ENCODE assay signal across 12 cellular contexts in genomic region chr10:3136763-3137611, GRCh38. TPM values are rescaled to one million over a fixed set of nuclear protein-coding genes. Genes with fewer than 3 reads are reported as not detected.
DNase-seq lines count a peak whose midpoint lies in the region.
"Had no signal": no experiment of that assay in that cellular context is flagged by ENCODE, and none has a peak within 500 bp of the region (broad histone marks: within the 10 kb centered on the region; RNA-seq: fewer than 3 reads in every experiment).

No MANE protein-coding gene starts in this region.

- 8% methylated on average over 21 of the region's 21 CpGs for WGBS in GM23248 (ENCODE audit: low coverage in 1 of 2, low lambda C conversion rate in 2 of 2, missing lambda C conversion rate in 2 of 2), 2 experiments
- WGBS in mesenchymal stem cell = 86% methylated on average over 21 of the region's 21 CpGs

- H3K4me3 ChIP-seq in GM23248 (peak overlapping the region; percentile 12; the same call in 1 of the 2 replicates), mesenchymal stem cell (ENCODE audit: insufficient read depth in 1 of 2, low read depth in 1 of 2, low read length in 2 of 2) (no peak overlapping the region), HAP-1 (no peak overlapping the region)
- H3K4me3 ChIP-seq: lung had no signal

- no peak overlapping the region for H3K4ac ChIP-seq in mesenchymal stem cell (ENCODE audit: low read depth in 1 of 2, low read length in 2 of 2)

- H2BK12ac ChIP-seq in mesenchymal stem cell (ENCODE audit: low read length in 2 of 2) = no peak overlapping the region

- in situ Hi-C loops in GM23248 (cut with MboI) = no loop called here
- in situ Hi-C loops in HAP-1 (cut with MboI; ENCODE audit: low sequenced_read_pairs) = no loop called here

- H2BK15ac ChIP-seq in mesenchymal stem cell (ENCODE audit: low read depth, poor library complexity, severe bottlenecking) = no peak overlapping the region

- peak; percentile 98 for DNase-seq in GM23248
- no peak for DNase-seq in epithelial cell of prostate (ENCODE audit: low read depth, low spot score)
- DNase-seq in mesenchymal stem cell = no peak
- DNase-seq in substantia nigra (lab: John Stamatoyannopoulos, UW) = peak in 18 of 49 donors; percentile 23 to 80 (median 40)
- DNase-seq in DMS79 treated with DMSO at 0.1 percent for 48 hours (lab: John Stamatoyannopoulos, UW) = no peak
- DNase-seq in DMS 273 treated with DMSO at 0.1 percent for 48 hours (lab: John Stamatoyannopoulos, UW) = no peak
- DNase-seq in KG1 (lab: John Stamatoyannopoulos, UW) = no peak
- DNase-seq in HAP-1 (ENCODE audit: low spot score in 2 of 2) = no peak
- DNase-seq: activated CD4-positive, alpha-beta memory T cell treated with anti-CD3 and anti-CD28 coated beads for 36 hours; activated naive CD8-positive, alpha-beta T cell treated with anti-CD3 and anti-CD28 coated beads, Interleukin-2, amount 10 ng/mL, durations not matched to agents 7 days and 5 days; NCI-H748 treated with DMSO at 0.1 percent for 48 hours had no signal

- H2AFZ ChIP-seq in GM23248 = no peak overlapping the region
- no peak overlapping the region for H2AFZ ChIP-seq in mesenchymal stem cell (ENCODE audit: low read depth, low read length)

- H3K4me2 ChIP-seq in GM23248 (ENCODE audit: unreplicated experiment) (peak overlapping the region; percentile 62), mesenchymal stem cell (ENCODE audit: low read length, poor library complexity, severe bottlenecking) (no peak overlapping the region)

- no peaks in the 10 kb centered on the region for H3K9me3 ChIP-seq in GM23248 (ENCODE audit: low read depth)
- H3K9me3 ChIP-seq in mesenchymal stem cell (ENCODE audit: control insufficient read depth, low read length) = no peaks in the 10 kb centered on the region
- no peaks in the 10 kb centered on the region for H3K9me3 ChIP-seq in HAP-1

- H3K79me1 ChIP-seq in mesenchymal stem cell (replicated peaks; ENCODE audit: low read length, poor library complexity, severe bottlenecking) = peaks cover 24% of the 10 kb centered on the region

- H4K20me1 ChIP-seq in GM23248 (ENCODE audit: insufficient read depth) = no peaks in the 10 kb centered on the region

- no peak overlapping the region for H3K14ac ChIP-seq in mesenchymal stem cell (ENCODE audit: low read length in 2 of 2)

- no peak overlapping the region for H2BK5ac ChIP-seq in mesenchymal stem cell (ENCODE audit: low read depth, low read length, poor library complexity, severe bottlenecking)

- H3K27me3 ChIP-seq in GM23248 (replicated peaks; ENCODE audit: insufficient read depth) (no peaks in the 10 kb centered on the region), mesenchymal stem cell (ENCODE audit: control insufficient read depth in 1 of 2, insufficient read depth in 1 of 2, low read length in 2 of 2) (no peaks in the 10 kb centered on the region), HAP-1 (ENCODE audit: low read depth) (no peaks in the 10 kb centered on the region)

- H2BK120ac ChIP-seq in mesenchymal stem cell (ENCODE audit: low read depth, low read length) = no peak overlapping the region

- peaks cover 79% of the 10 kb centered on the region for H3K36me3 ChIP-seq in GM23248 (ENCODE audit: low read depth)
- peaks cover 80 to 93% of the 10 kb centered on the region in 2 experiments for H3K36me3 ChIP-seq in mesenchymal stem cell (ENCODE audit: control insufficient read depth in 1 of 2, insufficient read depth in 2 of 2, low read depth in 1 of 2, low read length in 2 of 2)
- H3K36me3 ChIP-seq in HAP-1 (replicated peaks) = peaks cover 90% of the 10 kb centered on the region

- H3K9ac ChIP-seq in GM23248 (peak overlapping the region; percentile 75), mesenchymal stem cell (ENCODE audit: low read length) (peak overlapping the region; percentile 71)

- H3K9me2 ChIP-seq in GM23248 (ENCODE audit: insufficient read depth) = no peaks in the 10 kb centered on the region

- H3K23ac ChIP-seq in mesenchymal stem cell (ENCODE audit: low read length in 2 of 2) = no peak overlapping the region

- no peaks in the 10 kb centered on the region for H3K79me2 ChIP-seq in GM23248 (ENCODE audit: insufficient read depth)

- no peak overlapping the region for H4K91ac ChIP-seq in mesenchymal stem cell (ENCODE audit: low read length)

- peak overlapping the region; percentile 94 for H3K27ac ChIP-seq in GM23248
- H3K27ac ChIP-seq in epithelial cell of prostate = peak overlapping the region; percentile 26
- no peak overlapping the region for H3K27ac ChIP-seq in mesenchymal stem cell (ENCODE audit: low read length, poor library complexity, severe bottlenecking)
- H3K27ac ChIP-seq in substantia nigra (ENCODE audit: low read depth, low read length, poor library complexity, severe bottlenecking) = peak overlapping the region; percentile 36

- H3F3A ChIP-seq in GM23248 (ENCODE audit: insufficient read depth) = peaks cover 90% of the 10 kb centered on the region

- H3K4me1 ChIP-seq in GM23248 (ENCODE audit: insufficient read depth) (peaks cover 22% of the 10 kb centered on the region), mesenchymal stem cell (ENCODE audit: control insufficient read depth, insufficient read depth, low read depth, low read length) (peaks cover 1% of the 10 kb centered on the region), HAP-1 (no peaks in the 10 kb centered on the region)

- no peak overlapping the region for H3K18ac ChIP-seq in mesenchymal stem cell (ENCODE audit: low read depth in 1 of 2, low read length in 2 of 2)

- no peak overlapping the region for H4K8ac ChIP-seq in mesenchymal stem cell (ENCODE audit: low read length)

- no peak overlapping the region for H2AK5ac ChIP-seq in mesenchymal stem cell (ENCODE audit: low read length, severe bottlenecking)

RNA-seq across cellular contexts. Expression of gene PITRM1, which starts 35.6 kb away (rescaled TPM):
- total RNA-seq in GM23248 (2014; rRNA removed; shearing (Covaris generic)) = 75.5 and 94.4 TPM in 2 replicates
- polyA plus RNA-seq in GM23248 (2016; fragmentation: Nextera tagmentation; extraction: Ambion mirVana) = 79.7 and 81.9 TPM in 2 replicates
- 53.6 TPM for polyA plus RNA-seq in mesenchymal stem cell (2013, experiment 1 of 2)
- 50.9 TPM for polyA plus RNA-seq in mesenchymal stem cell (2013, experiment 2 of 2)
